In genomic region chr16:69378760-69379159, GRCh38 we compare ENCODE assay signal across 18 cellular contexts. TPM values are rescaled to one million over a fixed set of nuclear protein-coding genes. Genes with fewer than 3 reads are reported as not detected.
DNase-seq lines count a peak whose midpoint lies in the region; ATAC-seq lines count a peak whose summit lies in the region.
"Had no signal": no experiment of that assay in that cellular context is flagged by ENCODE, and none has a peak within 500 bp of the region (broad histone marks: within the 10 kb centered on the region; RNA-seq: fewer than 3 reads in every experiment).

No MANE protein-coding gene starts in this region.

- H3K27me3 ChIP-seq in naive thymus-derived CD4-positive, alpha-beta T cell (ENCODE audit: control insufficient read depth in 2 of 2, insufficient read depth in 2 of 2, low read length in 2 of 2) = no peaks in the 10 kb centered on the region
- H3K27me3 ChIP-seq: heart right ventricle had no signal

- intact Hi-C loops in naive thymus-derived CD4-positive, alpha-beta T cell (cut with micrococcal nuclease) = no loop called here

- peak overlapping the region; percentile 85 for H3K27ac Mint-ChIP-seq in activated T-cell treated with anti-CD3 and anti-CD28 coated beads, Interleukin-2, amount 50 U/mL, for 24 hours
- peak overlapping the region; percentile 72 for H3K27ac Mint-ChIP-seq in activated naive CD8-positive, alpha-beta T cell
- H3K27ac Mint-ChIP-seq in naive thymus-derived CD4-positive, alpha-beta T cell = peak overlapping the region in 7 of 9 donors; percentile 4 to 78 (median 41)

- POLR2A ChIA-PET in naive thymus-derived CD4-positive, alpha-beta T cell (lab: Charles Lee) = interaction anchor here (1.0 to 1.8 kb wide), 2 partner anchors 40 to 53 kb away, joined by 3 to 5 read pairs; no protein-coding TSS in a partner anchor

- H3K4me3 Mint-ChIP-seq in activated T-cell treated with anti-CD3 and anti-CD28 coated beads, Interleukin-2, amount 50 U/mL, for 24 hours = no peak overlapping the region
- no peak overlapping the region for H3K4me3 Mint-ChIP-seq in activated naive CD8-positive, alpha-beta T cell
- H3K4me3 Mint-ChIP-seq in naive thymus-derived CD4-positive, alpha-beta T cell = no peak overlapping the region
- H3K4me3 Mint-ChIP-seq: CD14-positive monocyte, immature natural killer cell had no signal

- H3K36me3 ChIP-seq in naive thymus-derived CD4-positive, alpha-beta T cell (ENCODE audit: control insufficient read depth in 2 of 3, insufficient read depth in 3 of 3, low read length in 3 of 3) = peaks cover 0 to 38% (median 4%) of the 10 kb centered on the region in 3 experiments

- H3K36me3 Mint-ChIP-seq in activated T-cell treated with anti-CD3 and anti-CD28 coated beads, Interleukin-2, amount 50 U/mL, for 24 hours (ENCODE audit: low read depth) = peaks cover 90% of the 10 kb centered on the region
- H3K36me3 Mint-ChIP-seq in activated naive CD8-positive, alpha-beta T cell = peaks cover 7% of the 10 kb centered on the region
- peaks cover under 1 to 31% (median 19%) of the 10 kb centered on the region in 5 donors for H3K36me3 Mint-ChIP-seq in naive thymus-derived CD4-positive, alpha-beta T cell

- CTCF ChIA-PET in naive thymus-derived CD4-positive, alpha-beta T cell (lab: Charles Lee) = interaction anchor here (0.6 kb wide), 1 partner anchor 9 kb away, joined by 3 read pairs; no protein-coding TSS in a partner anchor

- no peak for ATAC-seq in naive thymus-derived CD4-positive, alpha-beta T cell
- ATAC-seq in HG03457 (IDR thresholded peaks at IDR 0.05; ENCODE audit: unreplicated experiment) = no peak
- ATAC-seq: heart right ventricle, lower lobe of right lung had no signal

- peak overlapping the region; percentile 17 for H3K27ac ChIP-seq in naive thymus-derived CD4-positive, alpha-beta T cell (ENCODE audit: low read depth, low read length)
- H3K27ac ChIP-seq: lower lobe of right lung had no signal

- H3K27me3 Mint-ChIP-seq in activated T-cell treated with anti-CD3 and anti-CD28 coated beads, Interleukin-2, amount 50 U/mL, for 24 hours = no peaks in the 10 kb centered on the region
- H3K27me3 Mint-ChIP-seq in activated naive CD8-positive, alpha-beta T cell = no peaks in the 10 kb centered on the region
- no peaks in the 10 kb centered on the region for H3K27me3 Mint-ChIP-seq in naive thymus-derived CD4-positive, alpha-beta T cell

- no peaks in the 10 kb centered on the region for H3K9me3 Mint-ChIP-seq in activated T-cell treated with anti-CD3 and anti-CD28 coated beads, Interleukin-2, amount 50 U/mL, for 24 hours
- H3K9me3 Mint-ChIP-seq in activated naive CD8-positive, alpha-beta T cell (ENCODE audit: low read depth) = no peaks in the 10 kb centered on the region
- H3K9me3 Mint-ChIP-seq in naive thymus-derived CD4-positive, alpha-beta T cell = no peaks in the 10 kb centered on the region
- H3K9me3 Mint-ChIP-seq: CD14-positive monocyte, immature natural killer cell had no signal

- DNase-seq in activated T-cell treated with anti-CD3 and anti-CD28 coated beads, Interleukin-2, amount 50 U/mL, for 24 hours = no peak
- DNase-seq in activated T-cell treated with anti-CD3 and anti-CD28 coated beads, Interleukin-2, amount 50 U/mL, for 48 hours = no peak
- no peak for DNase-seq in naive thymus-derived CD4-positive, alpha-beta T cell
- no peak for DNase-seq in stimulated activated CD4-positive, alpha-beta T cell treated with anti-CD3 and anti-CD28 coated beads, Interleukin-2, amount 100 ng/mL, for 24 hours
- DNase-seq: activated CD4-positive, alpha-beta T cell treated with anti-CD3 and anti-CD28 coated beads, Interleukin-2, amount 50 U/mL, for 4 hours; DMS53; heart right ventricle; immature natural killer cell; lower lobe of right lung; NCI-H1105; NCI-H2107; NCI-H524 treated with DMSO at 0.1 percent for 48 hours had no signal

- H3K4me3 ChIP-seq in naive thymus-derived CD4-positive, alpha-beta T cell (ENCODE audit: low read length) = no peak overlapping the region
- H3K4me3 ChIP-seq: heart right ventricle, lower lobe of right lung had no signal

- H3K4me1 Mint-ChIP-seq in activated T-cell treated with anti-CD3 and anti-CD28 coated beads, Interleukin-2, amount 50 U/mL, for 24 hours (ENCODE audit: low read depth) = peaks cover 53% of the 10 kb centered on the region
- peaks cover 43% of the 10 kb centered on the region for H3K4me1 Mint-ChIP-seq in activated naive CD8-positive, alpha-beta T cell (ENCODE audit: low read depth)
- H3K4me1 Mint-ChIP-seq in naive thymus-derived CD4-positive, alpha-beta T cell = peaks cover 13 to 42% (median 30%) of the 10 kb centered on the region in 7 donors

- peaks cover 0 to 6% of the 10 kb centered on the region in 2 donors for H3K4me1 ChIP-seq in naive thymus-derived CD4-positive, alpha-beta T cell (ENCODE audit: control insufficient read depth in 2 of 2, insufficient read depth in 2 of 2, low read length in 2 of 2)

- no peaks in the 10 kb centered on the region for H3K9me3 ChIP-seq in naive thymus-derived CD4-positive, alpha-beta T cell (ENCODE audit: control insufficient read depth in 2 of 3, low read length in 3 of 3)
- H3K9me3 ChIP-seq: heart right ventricle, lower lobe of right lung had no signal

RNA-seq across cellular contexts. Expression of gene TERF2, which starts 7.0 kb away (rescaled TPM):
- total RNA-seq in naive thymus-derived CD4-positive, alpha-beta T cell = 10 to 100 TPM; 40.4 to 63.5 (median 50.7) TPM
- polyA plus RNA-seq in naive thymus-derived CD4-positive, alpha-beta T cell = 10 to 100 TPM; 26.3 to 39.4 TPM

RNA-seq across cellular contexts. Expression of gene TMED6, which starts 27.2 kb away (rescaled TPM):
- 1 to 10 TPM; 1.8 to 6.3 (median 2.9) TPM for total RNA-seq in naive thymus-derived CD4-positive, alpha-beta T cell
- polyA plus RNA-seq in naive thymus-derived CD4-positive, alpha-beta T cell = under 1 TPM in 1 of 2 donors, not detected in 1; 0.21 TPM
- total RNA-seq: HT-29, LHCN-M2, myocyte had no signal
- polyA plus RNA-seq: CD14-positive monocyte, immature natural killer cell had no signal

RNA-seq across cellular contexts. Expression of gene NIP7, which starts 39.2 kb away (rescaled TPM):
- 10 to 100 TPM; 22.1 to 40.9 (median 30.3) TPM for total RNA-seq in naive thymus-derived CD4-positive, alpha-beta T cell
- 10 to 100 TPM; 19.5 to 20.2 TPM for polyA plus RNA-seq in naive thymus-derived CD4-positive, alpha-beta T cell

RNA-seq across cellular contexts. Expression of gene COG8, which starts 39.4 kb away (rescaled TPM):
- total RNA-seq in naive thymus-derived CD4-positive, alpha-beta T cell = 10 to 100 TPM; 29.5 to 73.7 (median 37.4) TPM
- polyA plus RNA-seq in naive thymus-derived CD4-positive, alpha-beta T cell = 10 to 100 TPM; 38.7 to 52.0 TPM

RNA-seq across cellular contexts. Expression of gene CYB5B, which starts 45.7 kb away (rescaled TPM):
- 100 to 1,000 TPM in 1 of 5 experiments, 10 to 100 TPM in 4; 29.6 to 148 (median 48.2) TPM for total RNA-seq in naive thymus-derived CD4-positive, alpha-beta T cell
- 100 to 1,000 TPM in 1 of 2 donors, 10 to 100 TPM in 1; 95.7 to 119 TPM for polyA plus RNA-seq in naive thymus-derived CD4-positive, alpha-beta T cell
